11 cellular contexts compared by ENCODE assay signal in the genomic region with DNA sequence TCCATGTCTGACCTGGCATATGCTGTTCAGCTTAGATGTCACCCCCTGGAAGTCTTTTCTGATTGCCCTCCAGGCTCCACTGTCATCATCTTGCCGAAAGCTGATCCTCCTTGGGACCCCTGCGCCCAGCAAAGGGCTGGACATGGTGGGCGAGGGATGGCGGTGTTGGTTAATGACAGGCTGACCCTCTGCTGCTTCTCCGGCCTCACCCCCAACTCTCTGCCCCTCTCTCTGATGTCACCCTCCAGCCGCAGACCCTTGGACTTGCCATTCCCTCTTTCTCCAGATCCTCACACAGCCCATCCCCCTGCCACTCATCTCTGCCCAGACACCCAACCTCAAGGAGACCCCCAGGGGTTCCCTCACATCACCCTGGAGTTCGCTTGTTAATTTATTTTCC. TPM values are rescaled to one million over a fixed set of nuclear protein-coding genes. Genes with fewer than 3 reads are reported as not detected.
DNase-seq lines count a peak whose midpoint lies in the region; TF ChIP-seq lines count a peak whose summit lies in the region.
"Had no signal": no experiment of that assay in that cellular context is flagged by ENCODE, and none has a peak within 500 bp of the region (broad histone marks: within the 10 kb centered on the region; RNA-seq: fewer than 3 reads in every experiment).

No MANE protein-coding gene starts in this region.

- H3K79me2 ChIP-seq in neural progenitor cell (ENCODE audit: low read depth) = peaks cover 5% of the 10 kb centered on the region

- H3K9me3 Mint-ChIP-seq in IgD-negative memory B cell (no peaks in the 10 kb centered on the region), chondrocyte (ENCODE audit: low read depth) (no peaks in the 10 kb centered on the region), neural progenitor cell (no peaks in the 10 kb centered on the region)

- H3K27me3 ChIP-seq in neural progenitor cell = peaks cover 66% of the 10 kb centered on the region

- H3F3A ChIP-seq in neural progenitor cell (ENCODE audit: low read depth) = peaks cover 31% of the 10 kb centered on the region

- H3K27ac Mint-ChIP-seq in IgD-negative memory B cell (peak overlapping the region; percentile 92 to 99 (median 97)), chondrocyte (ENCODE audit: unreplicated experiment) (no peak overlapping the region), neural progenitor cell (peak overlapping the region; percentile 35)

- H3K4me1 ChIP-seq in neural progenitor cell = peaks cover 9% of the 10 kb centered on the region

- no peak overlapping the region for H3K27ac ChIP-seq in neural progenitor cell

- H3K9ac ChIP-seq in neural progenitor cell = no peak overlapping the region

- no peak overlapping the region for H2AFZ ChIP-seq in neural progenitor cell (replicated peaks)

- no peaks in the 10 kb centered on the region for H3K9me3 ChIP-seq in neural progenitor cell (ENCODE audit: low read depth)

- peaks cover 10 to 33% (median 18%) of the 10 kb centered on the region in 3 donors for H3K4me1 Mint-ChIP-seq in IgD-negative memory B cell
- peaks cover 44% of the 10 kb centered on the region for H3K4me1 Mint-ChIP-seq in chondrocyte (ENCODE audit: low read depth)
- H3K4me1 Mint-ChIP-seq in neural progenitor cell = peaks cover 30% of the 10 kb centered on the region

- peaks cover 2% of the 10 kb centered on the region for H3K27me3 Mint-ChIP-seq in IgD-negative memory B cell
- no peaks in the 10 kb centered on the region for H3K27me3 Mint-ChIP-seq in chondrocyte (ENCODE audit: low read depth)
- peaks cover 29% of the 10 kb centered on the region for H3K27me3 Mint-ChIP-seq in neural progenitor cell (ENCODE audit: insufficient read depth, low read depth)

- no peaks in the 10 kb centered on the region for H3K36me3 Mint-ChIP-seq in IgD-negative memory B cell
- peaks cover 14% of the 10 kb centered on the region for H3K36me3 Mint-ChIP-seq in chondrocyte (ENCODE audit: low read depth)
- H3K36me3 Mint-ChIP-seq in neural progenitor cell = peaks cover 8% of the 10 kb centered on the region

- no peaks in the 10 kb centered on the region for H3K36me3 ChIP-seq in neural progenitor cell

- no peak for TF ChIP-seq CTCF in AG10803 (conservative IDR thresholded peaks at IDR 0.05; ENCODE audit: low read length)
- no peak for TF ChIP-seq CTCF in chondrocyte (IDR thresholded peaks at IDR 0.05)
- TF ChIP-seq CTCF in neural progenitor cell (IDR thresholded peaks at IDR 0.05) = no peak

- H3K4me3 Mint-ChIP-seq in IgD-negative memory B cell (peak overlapping the region; percentile 68 to 97 (median 89)), chondrocyte (ENCODE audit: unreplicated experiment) (peak overlapping the region; percentile 83), neural progenitor cell (peak overlapping the region; percentile 31)

- H3K4me2 ChIP-seq in neural progenitor cell = no peak overlapping the region

- H3K4me3 ChIP-seq in AG10803 (ENCODE audit: low read length) (peak overlapping the region; percentile 75), neural progenitor cell (no peak overlapping the region)

- H4K20me1 ChIP-seq in neural progenitor cell (ENCODE audit: low read depth) = peaks cover 34% of the 10 kb centered on the region

- no peak for DNase-seq in AG10803 (ENCODE audit: low read depth)
- no peak for DNase-seq in chondrocyte (ENCODE audit: low spot score)
- DNase-seq in neural progenitor cell (ENCODE audit: low spot score) = no peak
- no peak for DNase-seq in NAMALWA (ENCODE audit: low spot score)
- DNase-seq in activated CD8-positive, alpha-beta memory T cell treated with anti-CD3 and anti-CD28 coated beads, Interleukin-2, amount 50 U/mL, for 4 hours = no peak
- no peak for DNase-seq in OCI-M2 (lab: John Stamatoyannopoulos, UW; ENCODE audit: unreplicated experiment)
- DNase-seq in NCI-H1092 (lab: John Stamatoyannopoulos, UW) = no peak
- DNase-seq: activated CD4-positive, CD25-positive, alpha-beta regulatory T cell treated with anti-CD3 and anti-CD28 coated beads, Interleukin-2, amount 50 U/mL, for 72 hours; cortex of kidney; NCI-H774 had no signal

RNA-seq across cellular contexts. Expression of a gene that starts 2.3 kb away (rescaled TPM):
- polyA plus RNA-seq in IgD-negative memory B cell = 16.1 TPM
- 28.1 to 82.0 TPM (median 81.3 TPM) in 3 replicates for total RNA-seq in chondrocyte
- 4.7 and 5.1 TPM in 2 replicates for total RNA-seq in neural progenitor cell (ENCODE audit: low replicate concordance)

RNA-seq across cellular contexts. Expression of a gene that starts 5.8 kb away (rescaled TPM):
- polyA plus RNA-seq in IgD-negative memory B cell = 49.0 TPM
- 84.8 to 91.9 TPM (median 86.8 TPM) in 3 replicates for total RNA-seq in chondrocyte
- total RNA-seq in neural progenitor cell (ENCODE audit: low replicate concordance) = 11.7 and 27.8 TPM in 2 replicates

RNA-seq across cellular contexts. Expression of a gene that starts 7.9 kb away (rescaled TPM):
- polyA plus RNA-seq in IgD-negative memory B cell = 86.4 TPM
- total RNA-seq in chondrocyte (26.4 to 32.1 TPM (median 28.1 TPM) in 3 replicates), neural progenitor cell (ENCODE audit: low replicate concordance) (15.5 and 34.0 TPM in 2 replicates)

RNA-seq across cellular contexts. Expression of a gene that starts 17.5 kb away (rescaled TPM):
- not detected for polyA plus RNA-seq in IgD-negative memory B cell
- total RNA-seq in chondrocyte = 0.22 to 0.44 TPM in 2 of 3 replicates, not detected in the other
- 0.34 TPM in 1 of 2 replicates, not detected in the other for total RNA-seq in neural progenitor cell (ENCODE audit: low replicate concordance)

RNA-seq across cellular contexts. Expression of a gene that starts 20.0 kb away (rescaled TPM):
- 37.4 TPM for polyA plus RNA-seq in IgD-negative memory B cell
- total RNA-seq in chondrocyte (264 to 272 TPM (median 271 TPM) in 3 replicates), neural progenitor cell (ENCODE audit: low replicate concordance) (1.2 and 6.1 TPM in 2 replicates)

Comparison
In these comparisons a context has a peak if more than half of its experiments do, and no peak if none do; other contexts are left out.
1. H3K4me3 Mint-ChIP-seq: peak in every context shown above with its lines; median percentile 89 in IgD-negative memory B cell; 83 in chondrocyte; 31 in neural progenitor cell.